Comparison of ENCODE assay signal across 17 cellular contexts in genomic region chr3:10601131-10601856, GRCh38.
DNase-seq lines count a peak whose midpoint lies in the region; ATAC-seq and TF ChIP-seq lines count a peak whose summit lies in the region.
"Had no signal": no experiment of that assay in that cellular context is flagged by ENCODE, and none has a peak within 500 bp of the region (broad histone marks: within the 10 kb centered on the region; RNA-seq: fewer than 3 reads in every experiment).

No MANE protein-coding gene starts in this region.

- ATAC-seq in sciatic nerve: peak; percentile 20
- ATAC-seq in HG03342 (IDR thresholded peaks at IDR 0.05; ENCODE audit: unreplicated experiment): no peak
- ATAC-seq: GM12878 had no signal

- H3K36me3 ChIP-seq in HEK293 (ENCODE audit: control insufficient read depth in 2 of 2, insufficient read depth in 1 of 2, low read length in 2 of 2): no peaks in the 10 kb centered on the region
- H3K36me3 ChIP-seq: BE2C, SJSA1 had no signal

- no peak overlapping the region for H3K4me3 Mint-ChIP-seq in CD14-positive monocyte
- H3K4me3 Mint-ChIP-seq: GM23338 had no signal

- POLR2A ChIA-PET in HEK293 (lab: Yijun Ruan, JAX): no interaction called here

- H3K4me1 ChIP-seq in HEK293 (ENCODE audit: control insufficient read depth, insufficient read depth, low read length): no peaks in the 10 kb centered on the region
- H3K4me1 ChIP-seq: BE2C, SJSA1 had no signal

- intact Hi-C loops in sciatic nerve (cut with DNase I): no loop called here
- intact Hi-C loops in CD14-positive monocyte (cut with micrococcal nuclease): no loop called here

- CTCF ChIA-PET in HEK293 (lab: Yijun Ruan, JAX): no interaction called here

- H3K9me3 ChIP-seq in HEK293 (ENCODE audit: control insufficient read depth, insufficient read depth, low read depth, low read length): no peaks in the 10 kb centered on the region
- H3K9me3 ChIP-seq: BE2C, SJSA1 had no signal

- peak in 45 of 58 donors; percentile 29 to 90 (median 59) for DNase-seq in anterior cingulate cortex (lab: John Stamatoyannopoulos, UW)
- peak in 37 of 51 donors; percentile 10 to 80 (median 55) for DNase-seq in hypothalamus (lab: John Stamatoyannopoulos, UW)
- no peak for DNase-seq in sciatic nerve (ENCODE audit: low spot score)
- DNase-seq in cerebellar nuclear complex (lab: John Stamatoyannopoulos, UW): no peak
- no peak for DNase-seq in CD14-positive monocyte (ENCODE audit: low spot score)
- DNase-seq: activated CD4-positive, alpha-beta T cell treated with anti-CD3 and anti-CD28 coated beads for 1 hour; activated gamma-delta T cell treated with Interleukin-2 at 50 U/mL for 16 hours; effector memory CD4-positive, alpha-beta T cell; KG1; NCI-H1105; T-helper 9 cell had no signal

- no peaks in the 10 kb centered on the region for H3K36me3 Mint-ChIP-seq in CD14-positive monocyte

- peak overlapping the region in 1 of 7 donors; percentile 23 for H3K27ac Mint-ChIP-seq in CD14-positive monocyte
- H3K27ac Mint-ChIP-seq: GM23338 had no signal

- H3K9me3 Mint-ChIP-seq in CD14-positive monocyte: no peaks in the 10 kb centered on the region
- H3K9me3 Mint-ChIP-seq: GM23338 had no signal

- no peak overlapping the region for H3K27ac ChIP-seq in HEK293 (ENCODE audit: extremely low read depth, low read depth, low read length)
- H3K27ac ChIP-seq: SJSA1 had no signal

- TF ChIP-seq CTCF in HEK293 (tag by site-specific recombination; IDR thresholded peaks at IDR 0.05) (no peak), CD14-positive monocyte (IDR thresholded peaks at IDR 0.05) (no peak)

- peaks cover 2 to 11% (median 3%) of the 10 kb centered on the region in 3 donors for H3K27me3 Mint-ChIP-seq in CD14-positive monocyte (ENCODE audit: low read depth in 3 of 3)

- H3K4me1 Mint-ChIP-seq in CD14-positive monocyte: peaks cover 4% of the 10 kb centered on the region

- H3K4me3 ChIP-seq in HEK293 (ENCODE audit: low read depth, low read length): no peak overlapping the region
- H3K4me3 ChIP-seq: GM12878, GM23338, SJSA1 had no signal

TF ChIP-seq in HEK293, 187 proteins besides CTCF, POLR2A, EP300 and RAD21:
- TF ChIP-seq ZNF701 (tag by site-specific recombination; IDR thresholded peaks at IDR 0.05): no peak
- TF ChIP-seq ZIC2 (tag by site-specific recombination; IDR thresholded peaks at IDR 0.05): peak; percentile 70

Comparison
In these comparisons a context has a peak if more than half of its experiments do, and no peak if none do; other contexts are left out.
1. DNase-seq: peak in anterior cingulate cortex (45 of 58) and hypothalamus (37 of 51); none in sciatic nerve (single experiment), cerebellar nuclear complex (0 of 2) and CD14-positive monocyte (single experiment).